ENCODE assay signal across 17 cellular contexts in the genomic region with DNA sequence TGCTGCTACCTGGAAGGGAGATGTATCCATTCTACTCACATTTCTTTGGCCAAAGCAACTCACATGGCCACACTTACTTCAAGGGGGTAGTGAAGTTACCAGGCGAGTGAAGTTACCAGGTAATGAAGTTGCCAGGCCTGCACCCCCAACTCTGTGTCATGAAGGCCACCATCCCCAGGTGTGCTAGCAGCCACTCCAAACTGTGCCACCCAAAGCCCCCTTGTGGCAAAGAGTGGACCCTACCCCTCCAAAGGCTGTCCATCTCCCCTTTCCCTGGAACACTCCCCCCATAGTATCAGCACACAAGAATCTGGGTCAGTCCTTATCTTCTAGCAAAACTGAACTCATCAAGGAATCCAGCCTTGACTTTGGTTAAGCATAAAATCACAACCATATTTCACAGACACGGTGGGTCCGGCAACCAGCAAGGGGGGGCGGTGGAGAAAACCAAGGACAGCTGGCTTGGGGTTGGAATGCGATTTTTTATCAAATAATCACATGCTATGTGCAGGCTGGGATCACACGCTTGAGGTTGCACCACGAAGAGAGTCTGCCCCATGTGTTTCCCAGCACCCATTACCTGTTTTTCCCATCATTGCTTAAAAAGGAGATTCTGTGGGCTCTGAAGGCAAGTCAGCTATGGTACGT.
A peak's percentile ranks its signal among the peaks of the same experiment; 100 is the strongest.
DNase-seq lines count a peak whose midpoint lies in the region; ATAC-seq and TF ChIP-seq lines count a peak whose summit lies in the region.
"Had no signal": no experiment of that assay in that cellular context is flagged by ENCODE, and none has a peak within 500 bp of the region (broad histone marks: within the 10 kb centered on the region; RNA-seq: fewer than 3 reads in every experiment).

No MANE protein-coding gene starts in this region.

- no peaks in the 10 kb centered on the region for H3K27me3 Mint-ChIP-seq in T-helper 17 cell
- H3K27me3 Mint-ChIP-seq in immature natural killer cell (ENCODE audit: low read depth in 3 of 3) = peaks cover 9 to 16% (median 10%) of the 10 kb centered on the region in 3 donors

- H3K4me1 ChIP-seq in cardiac muscle cell (ENCODE audit: low read depth) (peaks cover 37% of the 10 kb centered on the region), left ventricle myocardium inferior (peaks cover 38% of the 10 kb centered on the region)

- H3K4me3 ChIP-seq in cardiac muscle cell = no peak overlapping the region
- no peak overlapping the region for H3K4me3 ChIP-seq in left ventricle myocardium inferior
- H3K4me3 ChIP-seq: pancreas had no signal

- H3K9me3 Mint-ChIP-seq in immature natural killer cell = no peaks in the 10 kb centered on the region

- TF ChIP-seq CTCF in cardiac muscle cell (IDR thresholded peaks at IDR 0.05; ENCODE audit: low read depth, low read length) = peak; percentile 6
- TF ChIP-seq CTCF in left ventricle myocardium inferior (IDR thresholded peaks at IDR 0.05; ENCODE audit: borderline replicate concordance) = no peak

- H3K36me3 ChIP-seq in cardiac muscle cell = no peaks in the 10 kb centered on the region
- no peaks in the 10 kb centered on the region for H3K36me3 ChIP-seq in left ventricle myocardium inferior
- H3K36me3 ChIP-seq: pancreas had no signal

- peaks cover 49% of the 10 kb centered on the region for H3K4me1 Mint-ChIP-seq in T-helper 17 cell
- peaks cover 47 to 53% of the 10 kb centered on the region in 2 donors for H3K4me1 Mint-ChIP-seq in immature natural killer cell

- intact Hi-C loops in left ventricle myocardium inferior (cut with micrococcal nuclease) (no loop called here), sciatic nerve (cut with DNase I) (loop anchor here (10.0 kb wide), 1 partner anchor 49 kb away; no protein-coding TSS in a partner anchor)

- peaks cover 3% of the 10 kb centered on the region for H3K36me3 Mint-ChIP-seq in T-helper 17 cell (ENCODE audit: low read depth)
- no peaks in the 10 kb centered on the region for H3K36me3 Mint-ChIP-seq in immature natural killer cell

- DNase-seq in cardiac muscle cell (ENCODE audit: low read depth in 1 of 2, low spot score in 1 of 2) = no peak
- DNase-seq in left ventricle myocardium inferior = no peak
- no peak for DNase-seq in T-helper 17 cell
- no peak for DNase-seq in immature natural killer cell
- DNase-seq in GF-D8 (lab: John Stamatoyannopoulos, UW) = no peak
- no peak for DNase-seq in sciatic nerve (ENCODE audit: low spot score)
- DNase-seq: activated T-cell treated with anti-CD3 and anti-CD28 coated beads for 4 hours, aorta, head of caudate nucleus, left ventricle myocardium superior, NCI-H1417 treated with DMSO at 0.1 percent for 48 hours, NCI-H526, pancreas, SIG-M5 had no signal

- ATAC-seq in T-helper 17 cell (no peak), GM21360 (IDR thresholded peaks at IDR 0.05; ENCODE audit: unreplicated experiment) (no peak), GM19351 (IDR thresholded peaks at IDR 0.05; ENCODE audit: unreplicated experiment) (no peak), sciatic nerve (no peak)
- ATAC-seq: left ventricle myocardium superior, pancreas had no signal

- no peaks in the 10 kb centered on the region for H3K27me3 ChIP-seq in cardiac muscle cell
- H3K27me3 ChIP-seq in left ventricle myocardium inferior (ENCODE audit: low read depth) = no peaks in the 10 kb centered on the region
- H3K27me3 ChIP-seq: pancreas had no signal

- H3K27ac Mint-ChIP-seq in T-helper 17 cell (peak overlapping the region; percentile 100), immature natural killer cell (peak overlapping the region in 4 of 6 donors; percentile 41 to 70 (median 50))

- no peaks in the 10 kb centered on the region for H3K9me3 ChIP-seq in cardiac muscle cell (ENCODE audit: low read depth)
- H3K9me3 ChIP-seq in left ventricle myocardium inferior (replicated peaks) = no peaks in the 10 kb centered on the region
- H3K9me3 ChIP-seq in T-helper 17 cell (ENCODE audit: control insufficient read depth, low read length, poor library complexity, severe bottlenecking) = no peaks in the 10 kb centered on the region
- H3K9me3 ChIP-seq: pancreas had no signal

- H3K4me3 Mint-ChIP-seq in T-helper 17 cell (no peak overlapping the region), immature natural killer cell (no peak overlapping the region)

- H3K27ac ChIP-seq in cardiac muscle cell (no peak overlapping the region), left ventricle myocardium inferior (replicated peaks) (no peak overlapping the region)
- H3K27ac ChIP-seq: pancreas, VCaP had no signal
